Comparison of ENCODE assay signal across 19 cellular contexts in genomic region chr7:41825927-41826480, GRCh38.
DNase-seq lines count a peak whose midpoint lies in the region; ATAC-seq and TF ChIP-seq lines count a peak whose summit lies in the region.
"Had no signal": no experiment of that assay in that cellular context is flagged by ENCODE, and none has a peak within 500 bp of the region (broad histone marks: within the 10 kb centered on the region; RNA-seq: fewer than 3 reads in every experiment).

No MANE protein-coding gene starts in this region.

- in situ Hi-C loops in Caki2 (cut with HindIII; ENCODE audit: low pct_unique_long_range_greater_than_20kb, low sequenced_read_pairs), result no loop called here

- H3K27me3 Mint-ChIP-seq in HFFc6 (ENCODE audit: insufficient read depth), result peaks cover 2% of the 10 kb centered on the region
- H3K27me3 Mint-ChIP-seq: central memory CD8-positive, alpha-beta T cell had no signal

- DNase-seq in Caki2 (ENCODE audit: low read depth) (peak; percentile 48), HFFc6 (peak; percentile 19), RPMI8226 (peak; percentile 16), iris pigment epithelial cell (ENCODE audit: low read depth) (peak; percentile 17), foreskin melanocyte (no peak), superior temporal gyrus (ENCODE audit: extremely low spot score) (no peak)
- DNase-seq: adrenal gland; effector CD4-positive, alpha-beta T cell; esophagus squamous epithelium; heart left ventricle; mammary epithelial cell; naive thymus-derived CD8-positive, alpha-beta T cell; NCI-H1092; NCI-H748 treated with DMSO at 0.1 percent for 48 hours; stimulated activated CD4-positive, alpha-beta T cell treated with anti-CD3 and anti-CD28 coated beads, Interleukin-2, amount 100 ng/mL, for 48 hours; uterus had no signal

- peaks cover 72% of the 10 kb centered on the region for H3K4me1 Mint-ChIP-seq in HFFc6 (ENCODE audit: low read depth)
- H3K4me1 Mint-ChIP-seq: central memory CD8-positive, alpha-beta T cell; naive thymus-derived CD8-positive, alpha-beta T cell had no signal

- peak overlapping the region; percentile 13; the same call in 1 of the 2 replicates for H3K27ac Mint-ChIP-seq in HFFc6

- ATAC-seq in HG02763 (IDR thresholded peaks at IDR 0.05; ENCODE audit: unreplicated experiment) (no peak), GM21515 (IDR thresholded peaks at IDR 0.05; ENCODE audit: unreplicated experiment) (no peak)
- ATAC-seq: heart left ventricle; naive thymus-derived CD8-positive, alpha-beta T cell had no signal

- no peaks in the 10 kb centered on the region for H3K9me3 Mint-ChIP-seq in HFFc6

- no peaks in the 10 kb centered on the region for H3K36me3 Mint-ChIP-seq in HFFc6 (ENCODE audit: low read depth)
- H3K36me3 Mint-ChIP-seq: naive thymus-derived CD8-positive, alpha-beta T cell had no signal

- TF ChIP-seq CTCF in HFFc6 (IDR thresholded peaks at IDR 0.05), result no peak

- H3K4me3 Mint-ChIP-seq in HFFc6, result no peak overlapping the region
- H3K4me3 Mint-ChIP-seq: central memory CD8-positive, alpha-beta T cell; naive thymus-derived CD8-positive, alpha-beta T cell had no signal

Comparison
In these comparisons a context has a peak if more than half of its experiments do, and no peak if none do; other contexts are left out.
1. DNase-seq: peak in Caki2 (single experiment), HFFc6 (single experiment), RPMI8226 (single experiment) and iris pigment epithelial cell (single experiment); none in foreskin melanocyte (single experiment) and superior temporal gyrus (single experiment).